Comparison of ENCODE assay signal across 1 cellular context in the genomic region with DNA sequence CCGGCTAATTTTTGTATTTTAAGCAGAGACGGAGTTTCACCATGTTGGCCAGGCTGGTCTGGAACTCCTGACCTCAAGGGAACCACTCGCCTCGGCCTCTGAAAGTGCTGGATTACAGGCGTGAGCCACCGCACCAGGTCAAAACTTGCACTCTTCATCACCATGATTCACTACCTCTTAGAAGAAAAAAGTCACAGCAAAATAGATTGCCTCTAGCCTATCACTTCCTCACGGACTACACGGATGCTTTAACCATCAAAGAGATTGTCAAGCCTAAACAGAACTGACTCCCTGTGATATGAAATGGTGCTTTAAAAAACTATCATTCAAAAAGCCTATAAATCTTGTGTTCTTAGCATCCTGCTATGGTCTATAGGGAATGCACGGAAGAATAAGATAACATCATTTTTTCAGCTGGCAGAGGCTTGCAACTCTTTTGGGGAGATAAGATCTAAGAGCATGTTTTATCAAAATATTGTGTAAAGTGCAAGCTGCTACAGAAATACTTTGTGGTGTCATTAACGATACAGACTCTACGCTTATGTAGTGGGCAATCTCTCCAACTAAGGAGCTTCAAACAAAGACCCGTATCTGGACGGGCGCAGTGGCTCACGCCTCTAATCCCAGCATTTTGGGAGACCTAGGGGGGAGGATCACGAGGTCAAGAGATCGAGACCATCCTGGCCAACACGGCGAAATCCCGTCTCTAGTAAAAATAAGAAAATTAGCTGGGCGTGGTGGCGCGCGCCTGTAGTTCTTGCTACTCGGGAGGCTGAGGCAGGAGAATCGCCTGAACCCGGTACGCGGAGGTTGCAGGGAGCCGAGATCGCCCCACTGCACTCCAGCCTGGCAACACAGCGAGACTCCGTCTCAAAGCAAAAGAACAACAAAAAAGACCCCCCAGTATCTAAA.
TF ChIP-seq lines count a peak whose summit lies in the region.

No MANE protein-coding gene starts in this region.

TF ChIP-seq in endothelial cell of umbilical vein, 7 proteins besides CTCF, POLR2A, EP300 and RAD21:
- TF ChIP-seq, protein P1, sequence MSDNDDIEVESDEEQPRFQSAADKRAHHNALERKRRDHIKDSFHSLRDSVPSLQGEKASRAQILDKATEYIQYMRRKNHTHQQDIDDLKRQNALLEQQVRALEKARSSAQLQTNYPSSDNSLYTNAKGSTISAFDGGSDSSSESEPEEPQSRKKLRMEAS (IDR thresholded peaks at IDR 0.05; ENCODE audit: insufficient read depth, insufficient read length) = no peak
- TF ChIP-seq POLR2AphosphoS5 (IDR thresholded peaks at IDR 0.05; ENCODE audit: insufficient read depth, low read depth, low read length) = no peak
- peak; percentile 52 for TF ChIP-seq GATA2 (IDR thresholded peaks at IDR 0.05; ENCODE audit: insufficient read depth, insufficient read length, low read depth, low read length)
